9 cellular contexts compared by ENCODE assay signal in genomic region chr1:92079441-92079840, GRCh38. TPM values are rescaled to one million over a fixed set of nuclear protein-coding genes. Genes with fewer than 3 reads are reported as not detected.
DNase-seq lines count a peak whose midpoint lies in the region; ATAC-seq and TF ChIP-seq lines count a peak whose summit lies in the region.
"Had no signal": no experiment of that assay in that cellular context is flagged by ENCODE, and none has a peak within 500 bp of the region (broad histone marks: within the 10 kb centered on the region; RNA-seq: fewer than 3 reads in every experiment).

No MANE protein-coding gene starts in this region.

- CTCF ChIA-PET in AG04450 (lab: Charles Lee), result no interaction called here
- CTCF ChIA-PET in mammary epithelial cell (lab: Charles Lee; ENCODE audit: low non-redundant PET), result no interaction called here

- H3K9ac ChIP-seq in HUES64 (ENCODE audit: low read depth, low read length), result no peak overlapping the region
- H3K9ac ChIP-seq in mammary epithelial cell (ENCODE audit: insufficient read depth, low read length), result no peak overlapping the region

- peaks cover 7% of the 10 kb centered on the region for H3K9me3 Mint-ChIP-seq in neural crest cell

- no peak overlapping the region for H3K27ac ChIP-seq in AG04450 (ENCODE audit: low read depth, low read length)
- peak overlapping the region; percentile 82; the same call in 1 of the 2 replicates for H3K27ac ChIP-seq in HUES64 (ENCODE audit: low read depth, low read length)
- H3K27ac ChIP-seq in mammary epithelial cell (ENCODE audit: insufficient read depth, low read depth, low read length), result no peak overlapping the region

- H3K36me3 Mint-ChIP-seq in neural crest cell (ENCODE audit: low read depth), result peaks cover 6% of the 10 kb centered on the region

- peak overlapping the region; percentile 89 for H3K4me2 ChIP-seq in mammary epithelial cell (ENCODE audit: insufficient read depth, low read depth, low read length)

- dilution Hi-C loops in mammary epithelial cell (cut with HindIII; ENCODE audit: low sequenced_read_pairs), result no loop called here

- 90% methylated on average over 6 of the region's 7 CpGs for WGBS in HUES64
- WGBS in mammary epithelial cell (ENCODE audit: low coverage, missing lambda C conversion rate), result 100% methylated on average over 5 of the region's 7 CpGs

- no peak for TF ChIP-seq CTCF in AG04450 (IDR thresholded peaks at IDR 0.05; ENCODE audit: low read depth, low read length)
- TF ChIP-seq CTCF in mammary epithelial cell (conservative IDR thresholded peaks at IDR 0.05 in 1 of 2, IDR thresholded peaks at IDR 0.05 in 1 of 2; ENCODE audit: extremely low read depth in 1 of 2, insufficient read depth in 1 of 2, low read depth in 1 of 2, low read length in 2 of 2), result no peak
- TF ChIP-seq CTCF in neural crest cell (conservative IDR thresholded peaks at IDR 0.05), result no peak

- H3K4me3 ChIP-seq in AG04450 (ENCODE audit: low read depth, low read length) (peak overlapping the region; percentile 80; the same call in 1 of the 2 replicates), HUES64 (ENCODE audit: low read length) (peak overlapping the region; percentile 71), mammary epithelial cell (replicated peaks in 1 of 3; ENCODE audit: insufficient read depth in 1 of 3, low read depth in 2 of 3, low read length in 3 of 3) (no peak overlapping the region)

- DNase-seq in AG04450 (ENCODE audit: low read depth, low spot score) (no peak), mammary epithelial cell (no peak), neural crest cell (ENCODE audit: low read depth, low spot score) (no peak), G401 (ENCODE audit: low spot score) (no peak), COLO829 (ENCODE audit: low spot score) (no peak), UCSD-AML1 (lab: John Stamatoyannopoulos, UW; ENCODE audit: unreplicated experiment) (no peak)
- DNase-seq: activated CD4-positive, alpha-beta T cell treated with anti-CD3 and anti-CD28 coated beads, Interleukin-2, amount 50 U/mL, for 4 hours had no signal

- in situ Hi-C loops in mammary epithelial cell (cut with MboI; ENCODE audit: low sequenced_read_pairs in 2 of 2) (no loop called here), G401 (cut with HindIII; ENCODE audit: low sequenced_read_pairs) (no loop called here)

- H3K36me3 ChIP-seq in HUES64 (ENCODE audit: insufficient read depth, low read length) (no peaks in the 10 kb centered on the region), mammary epithelial cell (ENCODE audit: insufficient read depth, low read length) (no peaks in the 10 kb centered on the region)

- H3K4me1 ChIP-seq in HUES64 (ENCODE audit: insufficient read depth, low read length), result no peaks in the 10 kb centered on the region
- peaks cover 7% of the 10 kb centered on the region for H3K4me1 ChIP-seq in mammary epithelial cell (ENCODE audit: insufficient read depth, low read length)

- H3K79me2 ChIP-seq in mammary epithelial cell (ENCODE audit: insufficient read depth, low read length), result no peaks in the 10 kb centered on the region

- H3K27me3 ChIP-seq in AG04450 (ENCODE audit: control insufficient read depth, insufficient read depth, low read length) (no peaks in the 10 kb centered on the region), HUES64 (ENCODE audit: insufficient read depth, low read length) (no peaks in the 10 kb centered on the region), mammary epithelial cell (ENCODE audit: insufficient read depth, low read length) (no peaks in the 10 kb centered on the region)

- peak overlapping the region; percentile 99 for H2AFZ ChIP-seq in mammary epithelial cell (ENCODE audit: low read depth, low read length)

- POLR2A ChIA-PET in AG04450 (lab: Yijun Ruan, JAX), result no interaction called here

- no TSS peak for BruUV-seq in mammary epithelial cell (replicated peaks; lab: Mats Ljungman, UMichigan)

- no peaks in the 10 kb centered on the region for H4K20me1 ChIP-seq in mammary epithelial cell (ENCODE audit: insufficient read depth, low read length)

- ATAC-seq in GM21526 (IDR thresholded peaks at IDR 0.05; ENCODE audit: low FRiP score, unreplicated experiment), result no peak

- H3K4me3 Mint-ChIP-seq in neural crest cell, result peak overlapping the region; percentile 98

- intact Hi-C loops in mammary epithelial cell (cut with micrococcal nuclease), result no loop called here

- H3K27me3 Mint-ChIP-seq in neural crest cell (ENCODE audit: low read depth), result peaks cover 2% of the 10 kb centered on the region

- peaks cover 6% of the 10 kb centered on the region for H3K4me1 Mint-ChIP-seq in neural crest cell

- H3K9me3 ChIP-seq in AG04450 (ENCODE audit: control insufficient read depth, insufficient read depth, low read length) (no peaks in the 10 kb centered on the region; the same call in none of the 2 replicates), HUES64 (ENCODE audit: insufficient read depth, low read depth, low read length) (peaks cover 3% of the 10 kb centered on the region; the same call in 1 of the 2 replicates), mammary epithelial cell (replicated peaks; ENCODE audit: insufficient read depth, low read length) (no peaks in the 10 kb centered on the region)

- no peak overlapping the region for H3K27ac Mint-ChIP-seq in neural crest cell (ENCODE audit: unreplicated experiment)

RNA-seq across cellular contexts. Expression of gene BTBD8, which starts 0.7 kb away (rescaled TPM):
- polyA plus RNA-seq in AG04450 (2011; rRNA removed) (3.1 and 5.0 TPM in 2 replicates), mammary epithelial cell (0.49 TPM)
- 2.2 and 6.3 TPM in 2 replicates for polyA minus RNA-seq in AG04450 (2011; rRNA and poly(A)+ RNA removed)
- polyA plus RNA-seq in HUES64 (2013, experiment 1 of 2), result 1.2 TPM
- polyA plus RNA-seq in HUES64 (2013, experiment 2 of 2), result 2.0 TPM
- total RNA-seq in mammary epithelial cell (1 to 10 TPM; 2.3 to 4.8 TPM), neural crest cell (2.4 and 2.9 TPM in 2 replicates)
- 0.31 TPM for polyA minus RNA-seq in mammary epithelial cell
- total RNA-seq in G401 (2014; rRNA removed; shearing (Covaris generic)), result 2.9 and 8.0 TPM in 2 replicates

RNA-seq across cellular contexts. Expression of gene SETSIP, which starts 4.2 kb away (rescaled TPM):
- polyA plus RNA-seq in AG04450 (2011; rRNA removed) (0.22 and 0.52 TPM in 2 replicates), mammary epithelial cell (0.12 TPM)
- polyA minus RNA-seq in AG04450 (2011; rRNA and poly(A)+ RNA removed), result not detected in 2 replicates
- 1.5 TPM for polyA plus RNA-seq in HUES64 (2013, experiment 1 of 2)
- 1.2 TPM for polyA plus RNA-seq in HUES64 (2013, experiment 2 of 2)
- total RNA-seq in mammary epithelial cell (not detected), neural crest cell (not detected in 2 replicates)
- polyA minus RNA-seq in mammary epithelial cell, result not detected
- 0.55 and 0.88 TPM in 2 replicates for total RNA-seq in G401 (2014; rRNA removed; shearing (Covaris generic))

RNA-seq across cellular contexts. Expression of gene EPHX4, which starts 49.7 kb away (rescaled TPM):
- polyA plus RNA-seq in AG04450 (2011; rRNA removed) (2.6 and 4.1 TPM in 2 replicates), mammary epithelial cell (1.2 TPM)
- 0.43 and 1.1 TPM in 2 replicates for polyA minus RNA-seq in AG04450 (2011; rRNA and poly(A)+ RNA removed)
- polyA plus RNA-seq in HUES64 (2013, experiment 1 of 2), result 0.55 TPM
- 0.51 TPM for polyA plus RNA-seq in HUES64 (2013, experiment 2 of 2)
- total RNA-seq in mammary epithelial cell (1 to 10 TPM; 1.1 to 6.3 TPM), neural crest cell (1.1 and 1.2 TPM in 2 replicates)
- not detected for polyA minus RNA-seq in mammary epithelial cell
- total RNA-seq in G401 (2014; rRNA removed; shearing (Covaris generic)), result 13.4 and 17.8 TPM in 2 replicates

Comparison
In these comparisons a context has a peak if more than half of its experiments do, and no peak if none do; other contexts are left out.
1. H3K4me3 ChIP-seq: peak in AG04450 (single experiment) and HUES64 (single experiment); none in mammary epithelial cell (0 of 3).